In genomic region chr12:5900533-5901255, GRCh38 we compare ENCODE assay signal across 14 cellular contexts. TPM values are rescaled to one million over a fixed set of nuclear protein-coding genes. Genes with fewer than 3 reads are reported as not detected.
A peak's percentile ranks its signal among the peaks of the same experiment; 100 is the strongest.
DNase-seq lines count a peak whose midpoint lies in the region; ATAC-seq and TF ChIP-seq lines count a peak whose summit lies in the region.
"Had no signal": no experiment of that assay in that cellular context is flagged by ENCODE, and none has a peak within 500 bp of the region (broad histone marks: within the 10 kb centered on the region; RNA-seq: fewer than 3 reads in every experiment).

No MANE protein-coding gene starts in this region.

- H4K8ac ChIP-seq in IMR-90 (ENCODE audit: low read depth in 2 of 2, low read length in 2 of 2) (no peak overlapping the region), mesendoderm (ENCODE audit: low read depth, low read length) (no peak overlapping the region)

- no peak overlapping the region for H3K27ac Mint-ChIP-seq in endodermal cell
- no peak overlapping the region for H3K27ac Mint-ChIP-seq in osteocyte (ENCODE audit: unreplicated experiment)
- H3K27ac Mint-ChIP-seq in endothelial cell (ENCODE audit: unreplicated experiment): no peak overlapping the region
- no peak overlapping the region for H3K27ac Mint-ChIP-seq in activated T-helper 2 cell treated with anti-CD3 and anti-CD28 coated beads, Interferon-gamma antibody, Interleukin-2, Interleukin-4, amounts not matched to agents 10 μg/mL and 5 μg/mL and 100 μg/mL, durations not matched to agents 14 hours and 24 hours and 36 hours
- H3K27ac Mint-ChIP-seq: CD4-positive, alpha-beta memory T cell; H9 had no signal

- TF ChIP-seq POLR2A in IMR-90 (IDR thresholded peaks at IDR 0.05; ENCODE audit: low read depth, low read length): no peak

- no peak for DNase-seq in IMR-90
- peak; percentile 46 for DNase-seq in endodermal cell
- DNase-seq in mesendoderm: peak; percentile 53
- DNase-seq in osteocyte (ENCODE audit: extremely low spot score, unreplicated experiment): peak; percentile 59
- no peak for DNase-seq in endothelial cell (ENCODE audit: low spot score)
- DNase-seq in activated T-helper 2 cell treated with anti-CD3 and anti-CD28 coated beads, Interferon-gamma antibody, Interleukin-2, Interleukin-4, amounts not matched to agents 10 μg/mL and 5 μg/mL and 100 μg/mL, durations not matched to agents 14 hours and 24 hours and 36 hours (ENCODE audit: low spot score): no peak
- no peak for DNase-seq in HUDEP-2 (lab: John Stamatoyannopoulos, UW; ENCODE audit: unreplicated experiment in 76 of 76)
- DNase-seq in retina: no peak
- DNase-seq: BE2C; CD4-positive, alpha-beta memory T cell; GOT3; H9 had no signal

- H3K36me3 ChIP-seq in IMR-90 (ENCODE audit: control insufficient read depth, insufficient read depth, low read length) (no peaks in the 10 kb centered on the region), endodermal cell (ENCODE audit: control insufficient read depth, insufficient read depth, low read length) (no peaks in the 10 kb centered on the region), mesendoderm (ENCODE audit: control insufficient read depth, insufficient read depth, low read length) (no peaks in the 10 kb centered on the region)
- H3K36me3 ChIP-seq: BE2C had no signal

- H4K91ac ChIP-seq in IMR-90 (ENCODE audit: insufficient read depth, low read depth, low read length): no peak overlapping the region

- H2BK15ac ChIP-seq in IMR-90 (ENCODE audit: low read depth, low read length) (no peak overlapping the region), mesendoderm (replicated peaks; ENCODE audit: low read depth) (no peak overlapping the region)

- no peaks in the 10 kb centered on the region for H3K9me3 ChIP-seq in IMR-90 (ENCODE audit: control insufficient read depth, insufficient read depth, low read length)
- no peaks in the 10 kb centered on the region for H3K9me3 ChIP-seq in endodermal cell (ENCODE audit: control insufficient read depth, low read length)
- H3K9me3 ChIP-seq: BE2C had no signal

- H4K20me1 ChIP-seq in IMR-90 (ENCODE audit: insufficient read depth, low read length): no peaks in the 10 kb centered on the region

- no peak for TF ChIP-seq RAD21 in IMR-90 (IDR thresholded peaks at IDR 0.05; ENCODE audit: low read length)

- intact Hi-C loops in IMR-90 (cut with micrococcal nuclease): no loop called here
- intact Hi-C loops in activated T-helper 2 cell treated with anti-CD3 and anti-CD28 coated beads, Interferon-gamma antibody, Interleukin-2, Interleukin-4, amounts not matched to agents 10 μg/mL and 5 μg/mL and 100 μg/mL, durations not matched to agents 14 hours and 24 hours and 36 hours (cut with micrococcal nuclease): no loop called here

- H2BK20ac ChIP-seq in IMR-90 (ENCODE audit: low read depth, low read length): no peak overlapping the region

- no peak overlapping the region for H3K4ac ChIP-seq in IMR-90 (ENCODE audit: low read depth, low read length)
- H3K4ac ChIP-seq in mesendoderm (ENCODE audit: low read depth, low read length): no peak overlapping the region

- H3K23ac ChIP-seq in IMR-90 (ENCODE audit: low read depth, low read length): no peak overlapping the region; the same call in 1 of the 2 replicates
- H3K23ac ChIP-seq in mesendoderm (ENCODE audit: low read length): no peak overlapping the region

- no peak overlapping the region for H3K56ac ChIP-seq in IMR-90 (ENCODE audit: extremely low read depth, insufficient read depth, low read length)
- peak overlapping the region; percentile 22 for H3K56ac ChIP-seq in mesendoderm (ENCODE audit: low read length)

- H3K27me3 Mint-ChIP-seq in endodermal cell (ENCODE audit: insufficient read depth) (no peaks in the 10 kb centered on the region), osteocyte (ENCODE audit: unreplicated experiment) (peaks cover 47% of the 10 kb centered on the region), endothelial cell (ENCODE audit: unreplicated experiment) (no peaks in the 10 kb centered on the region)
- H3K27me3 Mint-ChIP-seq in activated T-helper 2 cell treated with anti-CD3 and anti-CD28 coated beads, Interferon-gamma antibody, Interleukin-2, Interleukin-4, amounts not matched to agents 10 μg/mL and 5 μg/mL and 100 μg/mL, durations not matched to agents 14 hours and 24 hours and 36 hours (ENCODE audit: low read depth): peaks cover 5% of the 10 kb centered on the region

- in situ Hi-C loops in IMR-90 (cut with MboI; ENCODE audit: low sequenced_read_pairs): no loop called here

- H3K4me1 ChIP-seq in IMR-90 (ENCODE audit: control insufficient read depth, insufficient read depth, low read length) (no peaks in the 10 kb centered on the region), endodermal cell (ENCODE audit: control insufficient read depth, insufficient read depth, low read length) (no peaks in the 10 kb centered on the region), mesendoderm (ENCODE audit: control insufficient read depth, low read depth, low read length) (peaks cover 3% of the 10 kb centered on the region)
- H3K4me1 ChIP-seq: BE2C had no signal

- H3K27me3 ChIP-seq in IMR-90 (ENCODE audit: control insufficient read depth, insufficient read depth, low read length) (peaks cover 11% of the 10 kb centered on the region), endodermal cell (ENCODE audit: control insufficient read depth, insufficient read depth, low read length, poor library complexity, severe bottlenecking) (no peaks in the 10 kb centered on the region), mesendoderm (ENCODE audit: insufficient read depth, low read length, poor library complexity) (no peaks in the 10 kb centered on the region)

- H3K4me1 Mint-ChIP-seq in endodermal cell (peaks cover 22% of the 10 kb centered on the region), osteocyte (ENCODE audit: unreplicated experiment) (no peaks in the 10 kb centered on the region), endothelial cell (ENCODE audit: unreplicated experiment) (peaks cover 22% of the 10 kb centered on the region)
- no peaks in the 10 kb centered on the region for H3K4me1 Mint-ChIP-seq in activated T-helper 2 cell treated with anti-CD3 and anti-CD28 coated beads, Interferon-gamma antibody, Interleukin-2, Interleukin-4, amounts not matched to agents 10 μg/mL and 5 μg/mL and 100 μg/mL, durations not matched to agents 14 hours and 24 hours and 36 hours (ENCODE audit: low read depth)
- H3K4me1 Mint-ChIP-seq: CD4-positive, alpha-beta memory T cell had no signal

- H3K4me2 ChIP-seq in IMR-90 (ENCODE audit: low read depth, low read length) (no peak overlapping the region), mesendoderm (ENCODE audit: low read length) (no peak overlapping the region)

- H2AK5ac ChIP-seq in IMR-90 (ENCODE audit: low read depth, low read length): no peak overlapping the region
- no peak overlapping the region for H2AK5ac ChIP-seq in mesendoderm (ENCODE audit: low read length)

- H3K9me3 Mint-ChIP-seq in endodermal cell (no peaks in the 10 kb centered on the region), osteocyte (ENCODE audit: unreplicated experiment) (no peaks in the 10 kb centered on the region), endothelial cell (ENCODE audit: unreplicated experiment) (no peaks in the 10 kb centered on the region)
- H3K9me3 Mint-ChIP-seq in activated T-helper 2 cell treated with anti-CD3 and anti-CD28 coated beads, Interferon-gamma antibody, Interleukin-2, Interleukin-4, amounts not matched to agents 10 μg/mL and 5 μg/mL and 100 μg/mL, durations not matched to agents 14 hours and 24 hours and 36 hours: no peaks in the 10 kb centered on the region
- H3K9me3 Mint-ChIP-seq: H9 had no signal

- dilution Hi-C loops in IMR-90 (cut with HindIII; ENCODE audit: low sequenced_read_pairs, unreplicated experiment): no loop called here

- no peak overlapping the region for H4K5ac ChIP-seq in IMR-90 (ENCODE audit: low read depth, low read length)
- H4K5ac ChIP-seq in mesendoderm (ENCODE audit: low read length): no peak overlapping the region

- H3K9ac ChIP-seq in IMR-90 (ENCODE audit: low read depth, low read length) (no peak overlapping the region), endodermal cell (ENCODE audit: extremely low read depth, low read length, poor library complexity, severe bottlenecking) (no peak overlapping the region), mesendoderm (ENCODE audit: low read length) (no peak overlapping the region)

- TF ChIP-seq CTCF in IMR-90 (conservative IDR thresholded peaks at IDR 0.05; ENCODE audit: low read depth, low read length) (no peak), endodermal cell (conservative IDR thresholded peaks at IDR 0.05) (no peak), osteocyte (IDR thresholded peaks at IDR 0.05) (no peak), endothelial cell (IDR thresholded peaks at IDR 0.05; ENCODE audit: unreplicated experiment) (no peak)

- H3K79me1 ChIP-seq in IMR-90 (ENCODE audit: low read depth in 1 of 2, low read length in 2 of 2) (no peaks in the 10 kb centered on the region), mesendoderm (ENCODE audit: low read length) (no peaks in the 10 kb centered on the region)

- H3K14ac ChIP-seq in IMR-90 (replicated peaks; ENCODE audit: low read depth, low read length): no peak overlapping the region

- H2AFZ ChIP-seq in IMR-90 (replicated peaks; ENCODE audit: low read length, poor library complexity): no peak overlapping the region

- ATAC-seq in IMR-90 (ENCODE audit: low read depth): no peak

- H3K18ac ChIP-seq in IMR-90 (ENCODE audit: low read depth, low read length): no peak overlapping the region
- H3K18ac ChIP-seq in mesendoderm (ENCODE audit: low read length): no peak overlapping the region

- H3K27ac ChIP-seq in IMR-90 (ENCODE audit: insufficient read depth, low read length) (no peak overlapping the region), endodermal cell (ENCODE audit: low read depth, low read length) (peak overlapping the region; percentile 45), mesendoderm (ENCODE audit: low read depth, low read length) (peak overlapping the region; percentile 40)
- H3K27ac ChIP-seq: C4-2B had no signal

- BruUV-seq in IMR-90 (replicated peaks; lab: Mats Ljungman, UMichigan): no TSS peak

- H3K4me3 ChIP-seq in IMR-90 (ENCODE audit: insufficient read depth, low read depth, low read length) (no peak overlapping the region), endodermal cell (ENCODE audit: low read length) (no peak overlapping the region), mesendoderm (ENCODE audit: low read length) (no peak overlapping the region)

- H3K4me3 Mint-ChIP-seq in endodermal cell (no peak overlapping the region), osteocyte (ENCODE audit: unreplicated experiment) (no peak overlapping the region), endothelial cell (ENCODE audit: unreplicated experiment) (no peak overlapping the region)
- H3K4me3 Mint-ChIP-seq in activated T-helper 2 cell treated with anti-CD3 and anti-CD28 coated beads, Interferon-gamma antibody, Interleukin-2, Interleukin-4, amounts not matched to agents 10 μg/mL and 5 μg/mL and 100 μg/mL, durations not matched to agents 14 hours and 24 hours and 36 hours (ENCODE audit: low read depth): no peak overlapping the region
- H3K4me3 Mint-ChIP-seq: CD4-positive, alpha-beta memory T cell; H9 had no signal

- CTCF ChIA-PET in IMR-90 (lab: Yijun Ruan, JAX): no interaction called here

- H2BK5ac ChIP-seq in IMR-90 (ENCODE audit: low read depth, low read length, poor library complexity, severe bottlenecking) (no peak overlapping the region), mesendoderm (ENCODE audit: low read length) (no peak overlapping the region)

- H3K36me3 Mint-ChIP-seq in endodermal cell (ENCODE audit: low read depth) (peaks cover 38% of the 10 kb centered on the region), osteocyte (ENCODE audit: unreplicated experiment) (no peaks in the 10 kb centered on the region), endothelial cell (ENCODE audit: low read depth, unreplicated experiment) (peaks cover 3% of the 10 kb centered on the region)
- H3K36me3 Mint-ChIP-seq in activated T-helper 2 cell treated with anti-CD3 and anti-CD28 coated beads, Interferon-gamma antibody, Interleukin-2, Interleukin-4, amounts not matched to agents 10 μg/mL and 5 μg/mL and 100 μg/mL, durations not matched to agents 14 hours and 24 hours and 36 hours (ENCODE audit: low read depth): no peaks in the 10 kb centered on the region
- H3K36me3 Mint-ChIP-seq: CD4-positive, alpha-beta memory T cell had no signal

- no peak overlapping the region for H2BK120ac ChIP-seq in IMR-90 (ENCODE audit: low read depth, low read length)
- H2BK120ac ChIP-seq in mesendoderm (ENCODE audit: low read depth, low read length): no peak overlapping the region

- H3K79me2 ChIP-seq in mesendoderm (ENCODE audit: control insufficient read depth, insufficient read depth, low read length): no peaks in the 10 kb centered on the region

- POLR2A ChIA-PET in IMR-90 (lab: Charles Lee; ENCODE audit: unreplicated experiment): no interaction called here

- peak overlapping the region; percentile 50 for H2AK9ac ChIP-seq in IMR-90 (replicated peaks; ENCODE audit: low read depth, low read length, poor library complexity)

- H3K9me1 ChIP-seq in IMR-90 (ENCODE audit: insufficient read depth, low read length): no peaks in the 10 kb centered on the region

- WGBS in IMR-90 (ENCODE audit: extremely low coverage in 2 of 2, insufficient read length in 1 of 2), 2 experiments: 34% methylated on average over 6 of the region's 15 CpGs; no CpG with 5 or more reads in 1 of the 2 experiments
- WGBS in endodermal cell (ENCODE audit: insufficient coverage in 1 of 2, insufficient read length in 1 of 2), 2 experiments: 71 to 80% methylated on average over 5 to 15 of the region's 15 CpGs
- WGBS in mesendoderm (ENCODE audit: extremely low coverage, insufficient coverage, low lambda C conversion rate): no CpG with 5 or more reads among the region's 15 CpGs

RNA-seq across cellular contexts. Expression of gene ANO2, which starts 44.4 kb away (rescaled TPM):
- total RNA-seq in IMR-90 (2012; rRNA removed) (0.28 TPM in 1 of 2 replicates, not detected in the other), endodermal cell (10 to 100 TPM; 14.3 to 28.5 TPM), osteocyte (0.59 and 0.89 TPM in 2 replicates), endothelial cell (ENCODE audit: unreplicated experiment) (4.5 TPM)
- polyA plus RNA-seq in IMR-90 (2012; rRNA removed): 0.22 TPM in 1 of 2 replicates, not detected in the other
- polyA plus RNA-seq in IMR-90 (2012; cell fraction: cytosol; rRNA removed): 0.12 and 0.26 TPM in 2 replicates
- 0.11 TPM in 1 of 2 replicates, not detected in the other for polyA plus RNA-seq in IMR-90 (2012; cell fraction: nucleus; rRNA removed; ENCODE audit: low replicate concordance)
- 4.3 TPM for polyA plus RNA-seq in endodermal cell (2013, experiment 1 of 2)
- polyA plus RNA-seq in endodermal cell (2013, experiment 2 of 2): 5.0 TPM
- 2.2 TPM for polyA plus RNA-seq in mesendoderm (2013, experiment 1 of 2)
- polyA plus RNA-seq in mesendoderm (2013, experiment 2 of 2): 2.4 TPM
- total RNA-seq in activated T-helper 2 cell treated with anti-CD3 and anti-CD28 coated beads, Interferon-gamma antibody, Interleukin-2, Interleukin-4, amounts not matched to agents 10 μg/mL and 5 μg/mL and 100 μg/mL, durations not matched to agents 14 hours and 24 hours and 36 hours: not detected in 2 replicates
- total RNA-seq: CD4-positive, alpha-beta memory T cell; HT-29 had no signal
- polyA plus RNA-seq: CD4-positive, alpha-beta memory T cell had no signal

Comparison
In these comparisons a context has a peak if more than half of its experiments do, and no peak if none do; other contexts are left out.
1. DNase-seq: peak in endodermal cell (single experiment), mesendoderm (single experiment) and osteocyte (single experiment); none in IMR-90 (single experiment), endothelial cell (single experiment), activated T-helper 2 cell treated with anti-CD3 and anti-CD28 coated beads, Interferon-gamma antibody, Interleukin-2, Interleukin-4, amounts not matched to agents 10 μg/mL and 5 μg/mL and 100 μg/mL, durations not matched to agents 14 hours and 24 hours and 36 hours (single experiment), HUDEP-2 (0 of 76) and retina (single experiment).